In genomic region chr2:201199847-201200246, GRCh38 we compare ENCODE assay signal across 28 cellular contexts.
"Had no signal": no experiment of that assay in that cellular context is flagged by ENCODE, and none has a peak within 500 bp of the region (broad histone marks: within the 10 kb centered on the region; RNA-seq: fewer than 3 reads in every experiment).

No MANE protein-coding gene starts in this region.

- H3K36me3 ChIP-seq: brain microvascular endothelial cell, thoracic aorta had no signal

- H3K27ac ChIP-seq: brain microvascular endothelial cell, neutrophil, skin epidermis, thoracic aorta had no signal

- H3K36me3 Mint-ChIP-seq: mesothelial cell of epicardium, WTC11 had no signal

- H3K4me3 Mint-ChIP-seq: activated CD4-positive, alpha-beta memory T cell treated with anti-CD3 and anti-CD28 coated beads, Interleukin-2, amount 10 ng/mL, durations not matched to agents 7 days and 5 days; activated CD4-positive, alpha-beta T cell treated with anti-CD3 and anti-CD28 coated beads, Interleukin-2, amount 10 ng/mL, durations not matched to agents 7 days and 5 days; activated naive CD8-positive, alpha-beta T cell treated with anti-CD3 and anti-CD28 coated beads, Interleukin-2, amount 10 ng/mL, durations not matched to agents 7 days and 5 days; activated T-cell treated with anti-CD3 and anti-CD28 coated beads, Interleukin-2, amount 50 U/mL, for 24 hours; endodermal cell; mesothelial cell of epicardium; nephron progenitor cell; stimulated activated effector memory CD8-positive, alpha-beta T cell treated with anti-CD3 and anti-CD28 coated beads, Interleukin-12 subunit alpha, Interleukin-12 subunit beta, amount 100 ng/mL, for 72 hours; stimulated activated naive CD8-positive, alpha-beta T cell treated with anti-CD3 and anti-CD28 coated beads, Interleukin-15, Interleukin-2, amounts not matched to agents 100 ng/mL and 50 ng/mL, for 24 hours; WTC11 had no signal

- H3K4me1 Mint-ChIP-seq: stimulated activated effector memory CD8-positive, alpha-beta T cell treated with anti-CD3 and anti-CD28 coated beads, Interleukin-12 subunit alpha, Interleukin-12 subunit beta, amount 100 ng/mL, for 72 hours had no signal

- H3K4me3 ChIP-seq: heart left ventricle, skin epidermis, thoracic aorta had no signal

- H3K27me3 ChIP-seq: brain microvascular endothelial cell, heart left ventricle, neutrophil had no signal

- ATAC-seq: esophagus mucosa; heart left ventricle; sciatic nerve; stimulated activated effector memory CD8-positive, alpha-beta T cell treated with anti-CD3 and anti-CD28 coated beads, Interleukin-12 subunit alpha, Interleukin-12 subunit beta, amount 100 ng/mL, for 72 hours had no signal

- H3K9me3 ChIP-seq: heart left ventricle, neutrophil, thoracic aorta had no signal

- DNase-seq: activated CD4-positive, alpha-beta memory T cell treated with anti-CD3 and anti-CD28 coated beads, Interleukin-2, amount 10 ng/mL, durations not matched to agents 7 days and 5 days; activated CD4-positive, alpha-beta T cell treated with anti-CD3 and anti-CD28 coated beads for 1 hour; activated CD4-positive, alpha-beta T cell treated with anti-CD3 and anti-CD28 coated beads, Interleukin-2, amount 10 ng/mL, durations not matched to agents 7 days and 5 days; activated CD8-positive, alpha-beta memory T cell treated with anti-CD3 and anti-CD28 coated beads, Interleukin-2, amount 50 U/mL, for 48 hours; activated gamma-delta T cell; activated naive CD8-positive, alpha-beta T cell treated with anti-CD3 and anti-CD28 coated beads, Interleukin-2, amount 10 ng/mL, durations not matched to agents 7 days and 5 days; activated T-cell treated with anti-CD3 and anti-CD28 coated beads, Interleukin-2, amount 50 U/mL, for 24 hours; amniotic stem cell; brain microvascular endothelial cell; caudate nucleus; endodermal cell; heart left ventricle; hypothalamus; nephron progenitor cell; retina; stimulated activated CD4-positive, alpha-beta T cell treated with anti-CD3 and anti-CD28 coated beads, Interleukin-4, amount 100 ng/mL, for 24 hours; T-helper 9 cell; trophoblast cell had no signal

- H3K9me3 Mint-ChIP-seq: activated CD4-positive, alpha-beta memory T cell treated with anti-CD3 and anti-CD28 coated beads, Interleukin-2, amount 10 ng/mL, durations not matched to agents 7 days and 5 days; activated CD4-positive, alpha-beta T cell treated with anti-CD3 and anti-CD28 coated beads, Interleukin-2, amount 10 ng/mL, durations not matched to agents 7 days and 5 days; activated naive CD8-positive, alpha-beta T cell treated with anti-CD3 and anti-CD28 coated beads, Interleukin-2, amount 10 ng/mL, durations not matched to agents 7 days and 5 days; activated T-cell treated with anti-CD3 and anti-CD28 coated beads, Interleukin-2, amount 50 U/mL, for 24 hours; endodermal cell; mesothelial cell of epicardium; nephron progenitor cell; stimulated activated effector memory CD8-positive, alpha-beta T cell treated with anti-CD3 and anti-CD28 coated beads, Interleukin-12 subunit alpha, Interleukin-12 subunit beta, amount 100 ng/mL, for 72 hours; stimulated activated naive CD8-positive, alpha-beta T cell treated with anti-CD3 and anti-CD28 coated beads, Interleukin-15, Interleukin-2, amounts not matched to agents 100 ng/mL and 50 ng/mL, for 24 hours; WTC11 had no signal

- H3K27me3 Mint-ChIP-seq: activated CD4-positive, alpha-beta memory T cell treated with anti-CD3 and anti-CD28 coated beads, Interleukin-2, amount 10 ng/mL, durations not matched to agents 7 days and 5 days; activated CD4-positive, alpha-beta T cell treated with anti-CD3 and anti-CD28 coated beads, Interleukin-2, amount 10 ng/mL, durations not matched to agents 7 days and 5 days; activated naive CD8-positive, alpha-beta T cell treated with anti-CD3 and anti-CD28 coated beads, Interleukin-2, amount 10 ng/mL, durations not matched to agents 7 days and 5 days; activated T-cell treated with anti-CD3 and anti-CD28 coated beads, Interleukin-2, amount 50 U/mL, for 24 hours; progenitor cell of endocrine pancreas; stimulated activated naive CD8-positive, alpha-beta T cell treated with anti-CD3 and anti-CD28 coated beads, Interleukin-15, Interleukin-2, amounts not matched to agents 100 ng/mL and 50 ng/mL, for 24 hours had no signal

- H3K27ac Mint-ChIP-seq: activated CD4-positive, alpha-beta memory T cell treated with anti-CD3 and anti-CD28 coated beads, Interleukin-2, amount 10 ng/mL, durations not matched to agents 7 days and 5 days; activated CD4-positive, alpha-beta T cell treated with anti-CD3 and anti-CD28 coated beads, Interleukin-2, amount 10 ng/mL, durations not matched to agents 7 days and 5 days; activated T-cell treated with anti-CD3 and anti-CD28 coated beads, Interleukin-2, amount 50 U/mL, for 24 hours; endodermal cell; mesothelial cell of epicardium; nephron progenitor cell; stimulated activated effector memory CD8-positive, alpha-beta T cell treated with anti-CD3 and anti-CD28 coated beads, Interleukin-12 subunit alpha, Interleukin-12 subunit beta, amount 100 ng/mL, for 72 hours; stimulated activated naive CD8-positive, alpha-beta T cell treated with anti-CD3 and anti-CD28 coated beads, Interleukin-15, Interleukin-2, amounts not matched to agents 100 ng/mL and 50 ng/mL, for 24 hours; WTC11 had no signal
